1 cellular context compared by ENCODE assay signal in genomic region chr14:49637534-49638078, GRCh38.
TF ChIP-seq lines count a peak whose summit lies in the region.

No MANE protein-coding gene starts in this region.

TF ChIP-seq in SK-N-SH, 30 proteins besides CTCF, POLR2A, EP300 and RAD21:
- TF ChIP-seq REST (IDR thresholded peaks at IDR 0.05; ENCODE audit: low read depth, low read length) (no peak), RCOR1 (IDR thresholded peaks at IDR 0.05; ENCODE audit: low read length) (0 out of 2 replicates have a peak, but pooled peaks have one; percentile 33), NRF1 (IDR thresholded peaks at IDR 0.05; ENCODE audit: low read depth, low read length) (no peak), GATA2 (CRISPR knock-in tag; IDR thresholded peaks at IDR 0.05) (peak; percentile 26; the same call in 1 of the 2 replicates)
